8 cellular contexts compared by ENCODE assay signal in the genomic region with DNA sequence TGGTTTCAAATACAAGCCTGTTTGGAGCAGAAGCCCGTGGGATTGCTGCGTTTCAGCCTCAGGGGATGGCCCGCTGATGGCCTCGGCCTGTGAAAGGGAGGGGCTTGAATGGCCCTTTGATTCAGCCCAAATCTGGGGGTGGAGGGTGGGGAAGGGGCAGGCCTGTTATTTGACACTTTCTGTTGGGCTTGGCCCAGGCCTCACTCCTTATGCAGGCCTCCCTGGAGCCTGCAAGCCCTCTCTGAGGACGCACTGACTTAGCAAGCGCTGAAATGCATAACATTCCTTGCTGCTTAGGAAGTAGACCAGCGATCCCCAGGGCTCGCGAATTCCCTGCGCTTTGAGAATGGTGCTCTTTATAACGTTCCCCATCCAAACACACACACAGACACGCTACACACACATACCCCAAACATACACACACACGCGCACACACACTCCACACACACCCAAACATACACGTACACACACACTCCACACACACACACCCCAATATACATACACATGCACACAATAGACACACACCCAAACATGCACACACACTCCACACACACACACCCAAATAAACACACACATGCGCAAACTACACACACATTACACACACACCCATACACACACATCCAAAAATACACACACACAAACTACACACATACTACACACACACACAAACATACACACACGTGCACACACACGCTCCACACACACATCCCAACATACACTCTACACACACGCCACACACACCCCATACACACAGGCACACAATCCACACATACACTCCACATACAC. TPM values are rescaled to one million over a fixed set of nuclear protein-coding genes. Genes with fewer than 3 reads are reported as not detected.
DNase-seq lines count a peak whose midpoint lies in the region; ATAC-seq and TF ChIP-seq lines count a peak whose summit lies in the region.
"Had no signal": no experiment of that assay in that cellular context is flagged by ENCODE, and none has a peak within 500 bp of the region (broad histone marks: within the 10 kb centered on the region; RNA-seq: fewer than 3 reads in every experiment).

No MANE protein-coding gene starts in this region.

- H3K27ac Mint-ChIP-seq in WTC11 (no peak overlapping the region), immature natural killer cell (no peak overlapping the region)

- no peaks in the 10 kb centered on the region for H3K9me3 ChIP-seq in right cardiac atrium (ENCODE audit: control insufficient read depth, low read length)

- H3K4me3 ChIP-seq in HFF-Myc (replicated peaks; ENCODE audit: low read depth, low read length): no peak overlapping the region
- H3K4me3 ChIP-seq in right cardiac atrium (ENCODE audit: low read length): no peak overlapping the region
- H3K4me3 ChIP-seq in skeletal muscle cell (ENCODE audit: low read depth, low read length): no peak overlapping the region

- H3K4me3 Mint-ChIP-seq in WTC11 (no peak overlapping the region), immature natural killer cell (no peak overlapping the region)

- CTCF ChIA-PET in WTC11 (lab: Charles Lee): no interaction called here

- peaks cover 8% of the 10 kb centered on the region for H3K9me3 Mint-ChIP-seq in WTC11
- H3K9me3 Mint-ChIP-seq in immature natural killer cell: peaks cover 0 to 3% (median 0%) of the 10 kb centered on the region in 6 donors

- H3K36me3 Mint-ChIP-seq in WTC11: peaks cover 6% of the 10 kb centered on the region
- H3K36me3 Mint-ChIP-seq in immature natural killer cell: peaks cover 0 to 6% (median 0%) of the 10 kb centered on the region in 3 donors

- peak overlapping the region; percentile 43 for H3K27ac ChIP-seq in right cardiac atrium (ENCODE audit: low read length)
- H3K27ac ChIP-seq: parathyroid adenoma had no signal

- H3K4me1 Mint-ChIP-seq in WTC11 (peaks cover 6% of the 10 kb centered on the region), immature natural killer cell (no peaks in the 10 kb centered on the region)

- POLR2A ChIA-PET in WTC11 (lab: Charles Lee): no interaction called here

- peak; percentile 99 for ATAC-seq in WTC11
- peak; percentile 98 for ATAC-seq in right cardiac atrium
- no peak for ATAC-seq in HG02571 (IDR thresholded peaks at IDR 0.05; ENCODE audit: unreplicated experiment)
- ATAC-seq in GM18502 (IDR thresholded peaks at IDR 0.05; ENCODE audit: poor library complexity, unreplicated experiment): no peak

- intact Hi-C loops in right cardiac atrium (cut with DNase I): loop anchor here in 1 of 4 donors (10.0 kb wide), 1 partner anchor 382 kb away; no protein-coding TSS in a partner anchor

- TF ChIP-seq CTCF in HFF-Myc (IDR thresholded peaks at IDR 0.05; ENCODE audit: low read depth, low read length, missing control alignments): no peak
- no peak for TF ChIP-seq CTCF in WTC11 (IDR thresholded peaks at IDR 0.05)

- 35% methylated on average over 19 of the region's 19 CpGs for WGBS in right cardiac atrium

- H3K4me1 ChIP-seq in right cardiac atrium (ENCODE audit: control insufficient read depth, insufficient read depth, low read length): peaks cover 5% of the 10 kb centered on the region
- H3K4me1 ChIP-seq: parathyroid adenoma had no signal

- DNase-seq in HFF-Myc (ENCODE audit: extremely low read depth, low read depth) (peak; percentile 90), WTC11 (ENCODE audit: low spot score) (peak; percentile 88), right cardiac atrium (peak; percentile 87 to 93 (median 93)), skeletal muscle cell (ENCODE audit: low read depth) (peak; percentile 99), immature natural killer cell (no peak)

- H3K27me3 Mint-ChIP-seq in WTC11 (ENCODE audit: low read depth): peaks cover 4% of the 10 kb centered on the region; the same call in 1 of the 2 replicates
- H3K27me3 Mint-ChIP-seq in immature natural killer cell (ENCODE audit: low read depth in 3 of 3): peaks cover 0 to 2% (median 0%) of the 10 kb centered on the region in 3 donors

- no peaks in the 10 kb centered on the region for H3K27me3 ChIP-seq in right cardiac atrium (ENCODE audit: control insufficient read depth, insufficient read depth)

TF ChIP-seq in WTC11, 78 proteins besides CTCF, POLR2A, EP300 and RAD21:
- no peak for TF ChIP-seq JUN (CRISPR knock-in tag; IDR thresholded peaks at IDR 0.05)
- TF ChIP-seq SMAD3 (CRISPR knock-in tag; IDR thresholded peaks at IDR 0.05; ENCODE audit: borderline replicate concordance): 0 out of 2 replicates have a peak, but pooled peaks have one; percentile 59
- peak; percentile 35; the same call in 1 of the 2 replicates for TF ChIP-seq NFE2L1 (CRISPR knock-in tag; IDR thresholded peaks at IDR 0.05)
- no peak for TF ChIP-seq ZNF232 (CRISPR knock-in tag; IDR thresholded peaks at IDR 0.05)
- peak; percentile 50; the same call in 1 of the 2 replicates for TF ChIP-seq SP1 (CRISPR knock-in tag; conservative IDR thresholded peaks at IDR 0.05)
TF ChIP-seq in WTC11: peak in this region for 3.

RNA-seq across cellular contexts. Expression of a gene that starts 29.6 kb away (rescaled TPM):
- 0.30 TPM in 1 of 3 replicates, not detected in the others for total RNA-seq in WTC11 (2021)
- under 1 TPM in 1 of 4 donors, not detected in 3; 0.06 TPM for total RNA-seq in right cardiac atrium
- polyA plus RNA-seq in right cardiac atrium: not detected
- 1 to 10 TPM in 1 of 3 donors, under 1 TPM in 2; 0.55 to 4.5 (median 0.72) TPM for polyA plus RNA-seq in immature natural killer cell

RNA-seq across cellular contexts. Expression of a gene that starts 51.4 kb away (rescaled TPM):
- total RNA-seq in WTC11 (2021) (0.28 to 0.34 TPM in 2 of 3 replicates, not detected in the other), right cardiac atrium (1 to 10 TPM; 5.8 to 7.4 (median 6.6) TPM)
- polyA plus RNA-seq in right cardiac atrium (1.1 TPM), immature natural killer cell (10 to 100 TPM; 16.6 to 24.7 (median 20.0) TPM)

Comparison
In these comparisons a context has a peak if more than half of its experiments do, and no peak if none do; other contexts are left out.
1. DNase-seq: peak in HFF-Myc (single experiment), WTC11 (single experiment), right cardiac atrium (3 of 3) and skeletal muscle cell (single experiment); none in immature natural killer cell (0 of 3).
2. ATAC-seq: peak in WTC11 (single experiment) and right cardiac atrium (2 of 2); none in HG02571 (single experiment) and GM18502 (single experiment).